ENCODE assay signal across 8 cellular contexts in the genomic region with DNA sequence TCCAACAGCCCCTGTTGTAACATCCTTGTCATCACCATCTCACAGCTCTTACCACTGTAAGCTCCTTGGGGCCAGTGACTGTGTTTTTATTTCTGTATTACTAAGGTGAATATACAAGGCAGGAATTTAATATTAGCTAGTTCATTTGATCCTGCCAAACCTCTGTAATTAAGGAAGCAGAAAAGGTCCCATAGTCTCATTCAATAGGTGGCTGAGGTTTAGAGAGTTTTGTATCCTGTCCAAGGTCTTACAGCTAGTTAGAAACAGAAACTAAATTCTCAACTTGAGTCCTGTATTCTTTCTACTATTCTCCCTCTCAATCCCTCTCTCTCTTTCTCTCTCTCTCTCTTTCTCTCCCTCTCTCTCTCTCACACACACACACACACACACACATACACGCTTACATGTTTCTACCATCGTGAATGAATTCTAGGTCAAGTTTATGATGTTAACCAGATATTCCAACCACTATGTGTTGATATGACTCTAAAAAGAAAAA. TPM values are rescaled to one million over a fixed set of nuclear protein-coding genes. Genes with fewer than 3 reads are reported as not detected.
DNase-seq lines count a peak whose midpoint lies in the region; FAIRE-seq and TF ChIP-seq lines count a peak whose summit lies in the region.

No MANE protein-coding gene starts in this region.

- TF ChIP-seq CTCF in GM13977 (IDR thresholded peaks at IDR 0.05; ENCODE audit: extremely low read depth, insufficient read depth, missing control alignments) (no peak), HEK293 (tag by site-specific recombination; IDR thresholded peaks at IDR 0.05) (no peak)

- no peak overlapping the region for H2AFZ ChIP-seq in trophoblast cell (ENCODE audit: insufficient read depth, low read length, poor library complexity)

- H4K12ac ChIP-seq in trophoblast cell (ENCODE audit: low read depth, low read length), result no peak overlapping the region

- H3K79me1 ChIP-seq in trophoblast cell (ENCODE audit: low read length), result peaks cover 5% of the 10 kb centered on the region

- CTCF ChIA-PET in HEK293 (lab: Yijun Ruan, JAX), result interaction anchor here (0.6 kb wide), 1 partner anchor 409 kb away, joined by 3 read pairs; no protein-coding TSS in a partner anchor

- H3K9me3 ChIP-seq in HEK293 (ENCODE audit: control insufficient read depth, insufficient read depth, low read depth, low read length) (no peaks in the 10 kb centered on the region), esophagus (ENCODE audit: control insufficient read depth in 2 of 2, insufficient read depth in 1 of 2, low read depth in 1 of 2, low read length in 1 of 2) (no peaks in the 10 kb centered on the region), trophoblast cell (ENCODE audit: insufficient read depth, low read depth, low read length) (no peaks in the 10 kb centered on the region)

- H3K9ac ChIP-seq in trophoblast cell (ENCODE audit: low read length), result no peak overlapping the region

- H3K4ac ChIP-seq in trophoblast cell (ENCODE audit: low read depth, low read length), result no peak overlapping the region

- peak overlapping the region; percentile 64 for H2AK5ac ChIP-seq in trophoblast cell (ENCODE audit: low read length)

- H2BK12ac ChIP-seq in trophoblast cell (ENCODE audit: low read length), result peak overlapping the region; percentile 77

- in situ Hi-C loops in GM13977 (cut with MboI; ENCODE audit: low pct_unique_long_range_greater_than_20kb, low sequenced_read_pairs, unreplicated experiment), result no loop called here

- H3K27ac ChIP-seq in HEK293 (ENCODE audit: extremely low read depth, low read depth, low read length) (no peak overlapping the region), esophagus (ENCODE audit: low read depth in 2 of 2, low read length in 1 of 2) (peak overlapping the region; percentile 42 to 81), trophoblast cell (ENCODE audit: low read depth, low read length) (no peak overlapping the region)

- H3K27me3 ChIP-seq in esophagus (ENCODE audit: control insufficient read depth in 1 of 2, insufficient read depth in 2 of 2, low read length in 2 of 2) (no peaks in the 10 kb centered on the region), trophoblast cell (ENCODE audit: insufficient read depth, low read length) (no peaks in the 10 kb centered on the region)

- DNase-seq in GM13977 (ENCODE audit: low spot score) (peak; percentile 23), OCI-M1 (lab: John Stamatoyannopoulos, UW) (peak; percentile 70), trophoblast cell (peak in 1 of 2 donors; percentile 14), HTR-8/SVneo (ENCODE audit: insufficient read length, low spot score) (no peak), retina (no peak)
- no peak for DNase-seq in stimulated activated naive CD4-positive, alpha-beta T cell treated with Interleukin-2 at 50 U/mL for 16 hours (lab: John Stamatoyannopoulos, UW)

- no peak overlapping the region for H3K23ac ChIP-seq in trophoblast cell (ENCODE audit: low read length)

- POLR2A ChIA-PET in HEK293 (lab: Yijun Ruan, JAX), result no interaction called here

- H3K36me3 ChIP-seq in HEK293 (ENCODE audit: control insufficient read depth in 2 of 2, insufficient read depth in 1 of 2, low read length in 2 of 2) (no peaks in the 10 kb centered on the region), esophagus (ENCODE audit: control insufficient read depth in 2 of 2, insufficient read depth in 2 of 2, low read length in 1 of 2) (no peaks in the 10 kb centered on the region), trophoblast cell (ENCODE audit: control insufficient read depth in 1 of 2, insufficient read depth in 2 of 2, low read length in 2 of 2) (no peaks in the 10 kb centered on the region)

- H3K4me2 ChIP-seq in trophoblast cell (ENCODE audit: low read length), result no peak overlapping the region

- no peak overlapping the region for H3K4me3 ChIP-seq in HEK293 (ENCODE audit: low read depth, low read length)
- H3K4me3 ChIP-seq in esophagus (ENCODE audit: low read depth in 1 of 2, low read length in 2 of 2), result peak overlapping the region in 1 of 2 donors; percentile 55
- no peak overlapping the region for H3K4me3 ChIP-seq in trophoblast cell (ENCODE audit: low read depth, low read length)

- H3K14ac ChIP-seq in trophoblast cell (ENCODE audit: low read length), result peak overlapping the region; percentile 60

- peak overlapping the region; percentile 48 for H4K8ac ChIP-seq in trophoblast cell (ENCODE audit: low read depth, low read length)

- WGBS in esophagus, 2 donors, result 16 to 24% methylated on average over 2 of the region's 2 CpGs
- no CpG with 5 or more reads among the region's 2 CpGs for WGBS in trophoblast cell (ENCODE audit: extremely low coverage, insufficient coverage, insufficient read length)

- no peaks in the 10 kb centered on the region for H3K79me2 ChIP-seq in trophoblast cell (ENCODE audit: control insufficient read depth, insufficient read depth, low read length, poor library complexity)

- H2BK5ac ChIP-seq in trophoblast cell (ENCODE audit: low read depth, low read length, poor library complexity), result no peak overlapping the region

- peak overlapping the region; percentile 78 for H4K91ac ChIP-seq in trophoblast cell (ENCODE audit: low read depth, low read length)

- H3K18ac ChIP-seq in trophoblast cell (ENCODE audit: low read length), result no peak overlapping the region

- FAIRE-seq in HTR-8/SVneo (lab: Jason Lieb, UNC), result no peak

- 0 out of 2 replicates have a peak, but pooled peaks cover 5% of the 10 kb centered on the region for H3K4me1 ChIP-seq in HEK293 (ENCODE audit: control insufficient read depth, insufficient read depth, low read length)
- no peaks in the 10 kb centered on the region for H3K4me1 ChIP-seq in esophagus (ENCODE audit: control insufficient read depth in 2 of 2, insufficient read depth in 2 of 2, low read length in 1 of 2)
- H3K4me1 ChIP-seq in trophoblast cell (ENCODE audit: control insufficient read depth in 1 of 2, insufficient read depth in 2 of 2, low read length in 2 of 2), result peaks cover 2 to 3% of the 10 kb centered on the region in 2 experiments

- H2BK120ac ChIP-seq in trophoblast cell (ENCODE audit: insufficient read depth, low read length, poor library complexity), result peak overlapping the region; percentile 38

TF ChIP-seq in HEK293, 187 proteins besides CTCF, POLR2A, EP300 and RAD21:
- TF ChIP-seq ZSCAN4 (tag by site-specific recombination; IDR thresholded peaks at IDR 0.05) (peak; percentile 35; the same call in 1 of the 2 replicates), ZNF366 (tag by site-specific recombination; conservative IDR thresholded peaks at IDR 0.05) (peak; percentile 41; the same call in 1 of the 2 replicates), ZNF155 (tag by site-specific recombination; IDR thresholded peaks at IDR 0.05) (no peak), ZNF585B (tag by site-specific recombination; IDR thresholded peaks at IDR 0.05) (no peak), ZNF175 (tag by site-specific recombination; IDR thresholded peaks at IDR 0.05) (no peak), PRDM1 (tag by site-specific recombination; IDR thresholded peaks at IDR 0.05) (0 out of 2 replicates have a peak, but pooled peaks have one; percentile 9), ZNF596 (tag by site-specific recombination; IDR thresholded peaks at IDR 0.05) (0 out of 2 replicates have a peak, but pooled peaks have one; percentile 48)
- TF ChIP-seq, protein P1, sequence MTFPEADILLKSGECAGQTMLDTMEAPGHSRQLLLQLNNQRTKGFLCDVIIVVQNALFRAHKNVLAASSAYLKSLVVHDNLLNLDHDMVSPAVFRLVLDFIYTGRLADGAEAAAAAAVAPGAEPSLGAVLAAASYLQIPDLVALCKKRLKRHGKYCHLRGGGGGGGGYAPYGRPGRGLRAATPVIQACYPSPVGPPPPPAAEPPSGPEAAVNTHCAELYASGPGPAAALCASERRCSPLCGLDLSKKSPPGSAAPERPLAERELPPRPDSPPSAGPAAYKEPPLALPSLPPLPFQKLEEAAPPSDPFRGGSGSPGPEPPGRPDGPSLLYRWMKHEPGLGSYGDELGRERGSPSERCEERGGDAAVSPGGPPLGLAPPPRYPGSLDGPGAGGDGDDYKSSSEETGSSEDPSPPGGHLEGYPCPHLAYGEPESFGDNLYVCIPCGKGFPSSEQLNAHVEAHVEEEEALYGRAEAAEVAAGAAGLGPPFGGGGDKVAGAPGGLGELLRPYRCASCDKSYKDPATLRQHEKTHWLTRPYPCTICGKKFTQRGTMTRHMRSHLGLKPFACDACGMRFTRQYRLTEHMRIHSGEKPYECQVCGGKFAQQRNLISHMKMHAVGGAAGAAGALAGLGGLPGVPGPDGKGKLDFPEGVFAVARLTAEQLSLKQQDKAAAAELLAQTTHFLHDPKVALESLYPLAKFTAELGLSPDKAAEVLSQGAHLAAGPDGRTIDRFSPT (tag by site-specific recombination; IDR thresholded peaks at IDR 0.05), result 0 out of 2 replicates have a peak, but pooled peaks have one; percentile 34
- TF ChIP-seq, protein P2, sequence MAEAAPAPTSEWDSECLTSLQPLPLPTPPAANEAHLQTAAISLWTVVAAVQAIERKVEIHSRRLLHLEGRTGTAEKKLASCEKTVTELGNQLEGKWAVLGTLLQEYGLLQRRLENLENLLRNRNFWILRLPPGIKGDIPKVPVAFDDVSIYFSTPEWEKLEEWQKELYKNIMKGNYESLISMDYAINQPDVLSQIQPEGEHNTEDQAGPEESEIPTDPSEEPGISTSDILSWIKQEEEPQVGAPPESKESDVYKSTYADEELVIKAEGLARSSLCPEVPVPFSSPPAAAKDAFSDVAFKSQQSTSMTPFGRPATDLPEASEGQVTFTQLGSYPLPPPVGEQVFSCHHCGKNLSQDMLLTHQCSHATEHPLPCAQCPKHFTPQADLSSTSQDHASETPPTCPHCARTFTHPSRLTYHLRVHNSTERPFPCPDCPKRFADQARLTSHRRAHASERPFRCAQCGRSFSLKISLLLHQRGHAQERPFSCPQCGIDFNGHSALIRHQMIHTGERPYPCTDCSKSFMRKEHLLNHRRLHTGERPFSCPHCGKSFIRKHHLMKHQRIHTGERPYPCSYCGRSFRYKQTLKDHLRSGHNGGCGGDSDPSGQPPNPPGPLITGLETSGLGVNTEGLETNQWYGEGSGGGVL (tag by site-specific recombination; IDR thresholded peaks at IDR 0.05), result peak; percentile 19; the same call in 1 of the 2 replicates
TF ChIP-seq in HEK293: peak in this region for 6.

RNA-seq across cellular contexts. Expression of gene GLIPR1, which starts 0.5 kb away (rescaled TPM):
- 1 to 10 TPM in 1 of 2 donors, under 1 TPM in 1; 0.94 to 2.4 TPM for polyA plus RNA-seq in esophagus
- 19.6 and 20.8 TPM in 2 replicates for polyA plus RNA-seq in trophoblast cell (2013)

RNA-seq across cellular contexts. Expression of gene KRR1, which starts 31.4 kb away (rescaled TPM):
- polyA plus RNA-seq in esophagus, result 10 to 100 TPM; 22.3 to 22.6 TPM
- 67.1 and 67.4 TPM in 2 replicates for polyA plus RNA-seq in trophoblast cell (2013)

Comparison
In these comparisons a context has a peak if more than half of its experiments do, and no peak if none do; other contexts are left out.
1. DNase-seq: peak in GM13977 (single experiment) and OCI-M1 (single experiment); none in HTR-8/SVneo (single experiment), retina (single experiment) and stimulated activated naive CD4-positive, alpha-beta T cell treated with Interleukin-2 at 50 U/mL for 16 hours (single experiment).
2. H3K27ac ChIP-seq: peak in esophagus (2 of 2); none in HEK293 (single experiment) and trophoblast cell (single experiment).